In the genomic region with DNA sequence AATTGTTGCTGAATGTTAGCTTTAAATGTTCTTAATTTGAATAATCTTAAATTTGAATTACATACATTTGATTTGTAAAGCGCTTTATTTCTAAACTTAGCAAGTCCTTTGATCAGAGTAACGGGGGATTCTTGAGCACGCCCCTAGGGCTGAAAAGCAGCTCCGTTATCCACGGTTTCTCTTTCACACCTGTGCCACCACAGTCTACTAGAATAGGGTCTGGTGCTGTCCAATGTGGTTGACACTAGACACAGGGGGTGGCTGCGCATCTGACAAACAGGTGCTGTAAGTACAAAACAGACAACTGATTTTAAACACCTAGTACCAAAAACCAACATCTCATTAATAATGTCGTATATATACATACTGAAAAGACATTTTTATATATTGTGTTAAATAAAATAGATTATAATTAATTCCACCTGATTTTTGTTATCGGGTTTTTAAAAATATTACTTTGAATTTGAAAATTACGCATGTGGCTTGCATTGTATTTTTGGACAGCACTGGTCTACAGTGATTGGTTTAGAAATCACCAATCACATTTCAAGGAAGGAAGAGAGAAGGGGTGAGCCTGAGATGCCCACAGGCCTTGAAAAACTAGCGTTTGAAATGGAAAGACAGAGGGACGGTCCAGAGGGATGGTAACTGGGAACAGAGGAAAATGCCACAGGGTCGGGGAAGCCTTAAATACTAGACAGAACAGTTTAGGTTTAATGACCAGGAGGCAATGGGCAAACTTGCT, we compare ENCODE assay signal across 10 cellular contexts. TPM values are rescaled to one million over a fixed set of nuclear protein-coding genes. Genes with fewer than 3 reads are reported as not detected.
A peak's percentile ranks its signal among the peaks of the same experiment; 100 is the strongest.
DNase-seq lines count a peak whose midpoint lies in the region; ATAC-seq and TF ChIP-seq lines count a peak whose summit lies in the region.
"Had no signal": no experiment of that assay in that cellular context is flagged by ENCODE, and none has a peak within 500 bp of the region (broad histone marks: within the 10 kb centered on the region; RNA-seq: fewer than 3 reads in every experiment).

No MANE protein-coding gene starts in this region.

- no peaks in the 10 kb centered on the region for H3K27me3 ChIP-seq in testis
- no peaks in the 10 kb centered on the region for H3K27me3 ChIP-seq in thyroid gland
- no peaks in the 10 kb centered on the region for H3K27me3 ChIP-seq in MG63
- H3K27me3 ChIP-seq: neural progenitor cell had no signal

- no peaks in the 10 kb centered on the region for H3K4me1 ChIP-seq in testis
- peaks cover 4 to 5% of the 10 kb centered on the region in 2 donors for H3K4me1 ChIP-seq in thyroid gland

- H3K4me3 ChIP-seq in GM12865 (ENCODE audit: low read depth, low read length), result peak overlapping the region; percentile 46
- no peak overlapping the region for H3K4me3 ChIP-seq in testis
- no peak overlapping the region for H3K4me3 ChIP-seq in thyroid gland (replicated peaks in 1 of 3)
- H3K4me3 ChIP-seq in MG63, result no peak overlapping the region
- H3K4me3 ChIP-seq: neural progenitor cell had no signal

- no peaks in the 10 kb centered on the region for H3K9me3 ChIP-seq in testis
- H3K9me3 ChIP-seq in thyroid gland, result no peaks in the 10 kb centered on the region
- no peaks in the 10 kb centered on the region for H3K9me3 ChIP-seq in MG63

- DNase-seq in GM12865 (ENCODE audit: low read depth) (peak; percentile 88), cerebellar cortex (ENCODE audit: low spot score) (peak; percentile 78), NCI-H524 treated with DMSO at 0.1 percent for 48 hours (lab: John Stamatoyannopoulos, UW) (no peak), testis (no peak), thyroid gland (no peak), MG63 (no peak)

- no peak for TF ChIP-seq CTCF in GM12865 (IDR thresholded peaks at IDR 0.05; ENCODE audit: insufficient read depth, low read depth, low read length, missing control alignments)
- no peak for TF ChIP-seq CTCF in testis (IDR thresholded peaks at IDR 0.05)
- TF ChIP-seq CTCF in thyroid gland (IDR thresholded peaks at IDR 0.05), result no peak

- 82 to 86% methylated on average over 12 of the region's 12 CpGs for WGBS in testis, 2 donors
- 89 to 90% methylated on average over 12 of the region's 12 CpGs for WGBS in thyroid gland, 2 donors

- no peak for TF ChIP-seq POLR2A in testis (IDR thresholded peaks at IDR 0.05)
- no peak for TF ChIP-seq POLR2A in thyroid gland (IDR thresholded peaks at IDR 0.05)

- H3K36me3 ChIP-seq in testis (ENCODE audit: low read depth, missing control alignments) (no peaks in the 10 kb centered on the region), thyroid gland (peaks cover 0 to 10% of the 10 kb centered on the region in 2 donors), MG63 (peaks cover 66% of the 10 kb centered on the region)
- H3K36me3 ChIP-seq: neural progenitor cell had no signal

- H3K27ac ChIP-seq in testis, result no peak overlapping the region
- no peak overlapping the region for H3K27ac ChIP-seq in thyroid gland
- H3K27ac ChIP-seq: HL-60, neural progenitor cell had no signal

- intact Hi-C loops in testis (cut with DNase I; ENCODE audit: low total_unique reads) (no loop called here), thyroid gland (cut with DNase I) (no loop called here)

- ATAC-seq in GM19467 (IDR thresholded peaks at IDR 0.05; ENCODE audit: unreplicated experiment) (peak; percentile 86), HG03432 (IDR thresholded peaks at IDR 0.05; ENCODE audit: unreplicated experiment) (peak; percentile 88)

RNA-seq across cellular contexts. Expression of a gene that starts 7.3 kb away (rescaled TPM):
- total RNA-seq in testis (10 to 100 TPM; 31.1 to 41.7 TPM), thyroid gland (10 to 100 TPM; 60.0 to 85.6 (median 68.1) TPM)
- 48.3 TPM for polyA plus RNA-seq in testis (ENCODE audit: insufficient read depth, low read depth, low replicate concordance)
- total RNA-seq in MG63 (2014; rRNA removed; shearing (Covaris generic); ENCODE audit: low replicate concordance), result 82.1 and 109 TPM in 2 replicates

RNA-seq across cellular contexts. Expression of a gene that starts 40.9 kb away (rescaled TPM):
- total RNA-seq in testis (10 to 100 TPM; 27.2 to 33.1 TPM), thyroid gland (10 to 100 TPM; 48.5 to 86.8 (median 71.4) TPM)
- 31.1 TPM for polyA plus RNA-seq in testis (ENCODE audit: insufficient read depth, low read depth, low replicate concordance)
- total RNA-seq in MG63 (2014; rRNA removed; shearing (Covaris generic); ENCODE audit: low replicate concordance), result 7.2 and 12.7 TPM in 2 replicates

Comparison
In these comparisons a context has a peak if more than half of its experiments do, and no peak if none do; other contexts are left out.
1. DNase-seq: peak in GM12865 (single experiment) and cerebellar cortex (single experiment); none in NCI-H524 treated with DMSO at 0.1 percent for 48 hours (single experiment), testis (single experiment), thyroid gland (0 of 2) and MG63 (single experiment).